Comparison of ENCODE assay signal across 3 cellular contexts in genomic region chrY:15875881-15876280, GRCh38.
DNase-seq lines count a peak whose midpoint lies in the region; ATAC-seq, FAIRE-seq and TF ChIP-seq lines count a peak whose summit lies in the region.
"Not testable (repeated sequence)": the region's sequence is repeated elsewhere in the genome, so short reads cannot be mapped to it uniquely, and the experiment has no call there.

No MANE protein-coding gene starts in this region.

- H3K4me1 ChIP-seq in RWPE2 (ENCODE audit: insufficient read depth, poor library complexity, severe bottlenecking); foreskin keratinocyte: not testable (repeated sequence)

- not testable (repeated sequence) for H3K4me3 ChIP-seq in RWPE2 (ENCODE audit: severe bottlenecking)

- not testable (repeated sequence) for TF ChIP-seq CTCF in RWPE2 (IDR thresholded peaks at IDR 0.05; ENCODE audit: poor library complexity, severe bottlenecking); foreskin keratinocyte (conservative IDR thresholded peaks at IDR 0.05)

- H3K27ac ChIP-seq in RWPE2 (ENCODE audit: poor library complexity, severe bottlenecking); foreskin keratinocyte: not testable (repeated sequence)

- H3K36me3 ChIP-seq in RWPE2 (ENCODE audit: low read depth), result not testable (repeated sequence)

- not testable (repeated sequence) for DNase-seq in RWPE2 (ENCODE audit: low spot score); foreskin keratinocyte

- ATAC-seq in RWPE2 (ENCODE audit: low read depth) (peak; percentile 58; the same call in 2 of the 3 replicates), foreskin keratinocyte (peak; percentile 73)

- H3K9me3 ChIP-seq in RWPE2 (ENCODE audit: severe bottlenecking), result not testable (repeated sequence)

- not testable (repeated sequence) for H3K27me3 ChIP-seq in RWPE2 (ENCODE audit: insufficient read depth, poor library complexity, severe bottlenecking); foreskin keratinocyte

- FAIRE-seq in islet of Langerhans (lab: Jason Lieb, UNC), result peak; percentile 41
